1 cellular context compared by ENCODE assay signal in the genomic region with DNA sequence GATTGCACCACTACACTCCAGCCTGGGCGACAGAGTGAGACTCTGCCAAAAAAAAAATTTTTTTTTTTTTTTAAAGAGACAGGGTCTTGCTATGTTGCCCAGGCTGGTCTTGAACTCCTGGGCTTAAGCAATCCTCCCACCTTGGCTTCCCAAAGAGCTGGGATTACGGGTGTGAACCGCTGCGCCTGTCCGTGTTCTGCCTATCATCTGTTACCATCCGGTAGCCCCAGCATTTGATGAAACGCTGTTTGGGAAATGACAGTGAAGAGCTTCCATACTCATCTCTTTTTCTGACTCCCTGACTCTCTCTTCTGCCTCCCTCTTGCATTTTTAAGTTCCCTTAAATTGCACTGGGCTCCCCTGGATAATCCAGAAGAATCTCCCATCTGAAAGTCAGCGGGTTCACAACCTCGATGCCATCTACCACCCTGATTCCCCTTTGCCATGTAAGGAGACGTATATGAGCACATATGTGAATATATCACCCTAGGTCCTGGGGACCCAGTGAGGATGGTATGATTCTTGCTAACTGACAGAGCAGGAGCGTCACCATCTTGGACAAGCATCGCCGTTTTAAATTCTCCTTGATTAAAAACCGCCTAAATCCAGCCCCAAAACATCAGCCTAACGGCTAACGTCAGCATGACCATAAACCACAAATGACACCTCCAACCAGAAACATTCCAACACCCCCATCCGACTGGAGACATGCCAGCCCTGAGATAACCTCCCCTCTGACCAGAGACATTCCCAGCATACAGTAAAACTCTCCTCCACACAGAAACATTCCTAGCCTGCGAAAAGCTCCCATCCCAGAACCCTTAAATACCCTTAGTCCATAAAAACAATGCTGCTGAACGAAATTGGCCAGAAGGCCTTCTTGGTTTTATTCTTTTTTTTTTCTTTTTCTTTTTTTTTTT.
A peak's percentile ranks its signal among the peaks of the same experiment; 100 is the strongest.
TF ChIP-seq lines count a peak whose summit lies in the region.

No MANE protein-coding gene starts in this region.

TF ChIP-seq in GM12878, 131 proteins besides CTCF, POLR2A, EP300 and RAD21:
- TF ChIP-seq, protein P1, sequence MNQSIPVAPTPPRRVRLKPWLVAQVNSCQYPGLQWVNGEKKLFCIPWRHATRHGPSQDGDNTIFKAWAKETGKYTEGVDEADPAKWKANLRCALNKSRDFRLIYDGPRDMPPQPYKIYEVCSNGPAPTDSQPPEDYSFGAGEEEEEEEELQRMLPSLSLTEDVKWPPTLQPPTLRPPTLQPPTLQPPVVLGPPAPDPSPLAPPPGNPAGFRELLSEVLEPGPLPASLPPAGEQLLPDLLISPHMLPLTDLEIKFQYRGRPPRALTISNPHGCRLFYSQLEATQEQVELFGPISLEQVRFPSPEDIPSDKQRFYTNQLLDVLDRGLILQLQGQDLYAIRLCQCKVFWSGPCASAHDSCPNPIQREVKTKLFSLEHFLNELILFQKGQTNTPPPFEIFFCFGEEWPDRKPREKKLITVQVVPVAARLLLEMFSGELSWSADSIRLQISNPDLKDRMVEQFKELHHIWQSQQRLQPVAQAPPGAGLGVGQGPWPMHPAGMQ (IDR thresholded peaks at IDR 0.05; ENCODE audit: borderline replicate concordance) = no peak
- TF ChIP-seq TCF7 (IDR thresholded peaks at IDR 0.05; ENCODE audit: borderline replicate concordance) = no peak
- TF ChIP-seq, protein P2, sequence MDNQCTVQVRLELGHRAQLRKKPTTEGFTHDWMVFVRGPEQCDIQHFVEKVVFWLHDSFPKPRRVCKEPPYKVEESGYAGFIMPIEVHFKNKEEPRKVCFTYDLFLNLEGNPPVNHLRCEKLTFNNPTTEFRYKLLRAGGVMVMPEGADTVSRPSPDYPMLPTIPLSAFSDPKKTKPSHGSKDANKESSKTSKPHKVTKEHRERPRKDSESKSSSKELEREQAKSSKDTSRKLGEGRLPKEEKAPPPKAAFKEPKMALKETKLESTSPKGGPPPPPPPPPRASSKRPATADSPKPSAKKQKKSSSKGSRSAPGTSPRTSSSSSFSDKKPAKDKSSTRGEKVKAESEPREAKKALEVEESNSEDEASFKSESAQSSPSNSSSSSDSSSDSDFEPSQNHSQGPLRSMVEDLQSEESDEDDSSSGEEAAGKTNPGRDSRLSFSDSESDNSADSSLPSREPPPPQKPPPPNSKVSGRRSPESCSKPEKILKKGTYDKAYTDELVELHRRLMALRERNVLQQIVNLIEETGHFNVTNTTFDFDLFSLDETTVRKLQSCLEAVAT (IDR thresholded peaks at IDR 0.05) = peak; percentile 34; the same call in 1 of the 2 replicates
- TF ChIP-seq, protein P3, sequence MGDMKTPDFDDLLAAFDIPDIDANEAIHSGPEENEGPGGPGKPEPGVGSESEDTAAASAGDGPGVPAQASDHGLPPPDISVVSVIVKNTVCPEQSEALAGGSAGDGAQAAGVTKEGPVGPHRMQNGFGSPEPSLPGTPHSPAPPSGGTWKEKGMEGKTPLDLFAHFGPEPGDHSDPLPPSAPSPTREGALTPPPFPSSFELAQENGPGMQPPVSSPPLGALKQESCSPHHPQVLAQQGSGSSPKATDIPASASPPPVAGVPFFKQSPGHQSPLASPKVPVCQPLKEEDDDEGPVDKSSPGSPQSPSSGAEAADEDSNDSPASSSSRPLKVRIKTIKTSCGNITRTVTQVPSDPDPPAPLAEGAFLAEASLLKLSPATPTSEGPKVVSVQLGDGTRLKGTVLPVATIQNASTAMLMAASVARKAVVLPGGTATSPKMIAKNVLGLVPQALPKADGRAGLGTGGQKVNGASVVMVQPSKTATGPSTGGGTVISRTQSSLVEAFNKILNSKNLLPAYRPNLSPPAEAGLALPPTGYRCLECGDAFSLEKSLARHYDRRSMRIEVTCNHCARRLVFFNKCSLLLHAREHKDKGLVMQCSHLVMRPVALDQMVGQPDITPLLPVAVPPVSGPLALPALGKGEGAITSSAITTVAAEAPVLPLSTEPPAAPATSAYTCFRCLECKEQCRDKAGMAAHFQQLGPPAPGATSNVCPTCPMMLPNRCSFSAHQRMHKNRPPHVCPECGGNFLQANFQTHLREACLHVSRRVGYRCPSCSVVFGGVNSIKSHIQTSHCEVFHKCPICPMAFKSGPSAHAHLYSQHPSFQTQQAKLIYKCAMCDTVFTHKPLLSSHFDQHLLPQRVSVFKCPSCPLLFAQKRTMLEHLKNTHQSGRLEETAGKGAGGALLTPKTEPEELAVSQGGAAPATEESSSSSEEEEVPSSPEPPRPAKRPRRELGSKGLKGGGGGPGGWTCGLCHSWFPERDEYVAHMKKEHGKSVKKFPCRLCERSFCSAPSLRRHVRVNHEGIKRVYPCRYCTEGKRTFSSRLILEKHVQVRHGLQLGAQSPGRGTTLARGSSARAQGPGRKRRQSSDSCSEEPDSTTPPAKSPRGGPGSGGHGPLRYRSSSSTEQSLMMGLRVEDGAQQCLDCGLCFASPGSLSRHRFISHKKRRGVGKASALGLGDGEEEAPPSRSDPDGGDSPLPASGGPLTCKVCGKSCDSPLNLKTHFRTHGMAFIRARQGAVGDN (IDR thresholded peaks at IDR 0.05) = peak; percentile 47; the same call in 1 of the 2 replicates
- TF ChIP-seq RUNX3 (IDR thresholded peaks at IDR 0.05; ENCODE audit: low read length) = peak; percentile 10; the same call in 1 of the 2 replicates
- 0 out of 4 replicates have a peak, but pooled peaks have one; percentile 21 to 39 for TF ChIP-seq IKZF2 (IDR thresholded peaks at IDR 0.05)
